Comparison of ENCODE assay signal across 8 cellular contexts in genomic region chr12:25155031-25155576, GRCh38. TPM values are rescaled to one million over a fixed set of nuclear protein-coding genes. Genes with fewer than 3 reads are reported as not detected.
DNase-seq lines count a peak whose midpoint lies in the region; ATAC-seq, FAIRE-seq and TF ChIP-seq lines count a peak whose summit lies in the region.

No MANE protein-coding gene starts in this region.

- WGBS in A549 (ENCODE audit: missing lambda C conversion rate) = 69% methylated on average over 2 of the region's 2 CpGs

- no peaks in the 10 kb centered on the region for H3K9me3 ChIP-seq in A549

- no peaks in the 10 kb centered on the region for H3K4me1 Mint-ChIP-seq in central memory CD8-positive, alpha-beta T cell

- H3K4me3 Mint-ChIP-seq in central memory CD8-positive, alpha-beta T cell = no peak overlapping the region

- no peak overlapping the region for H3K4me3 ChIP-seq in A549

- TF ChIP-seq POLR2A in A549 (IDR thresholded peaks at IDR 0.05; ENCODE audit: low read length) = no peak

- FAIRE-seq in A549 (lab: Jason Lieb, UNC) = peak; percentile 80
- peak; percentile 84 for FAIRE-seq in G401.6 (lab: Jason Lieb, UNC)

- no peak for TF ChIP-seq EP300 in A549 (IDR thresholded peaks at IDR 0.05)

- no peaks in the 10 kb centered on the region for H3K36me3 Mint-ChIP-seq in central memory CD8-positive, alpha-beta T cell (ENCODE audit: insufficient read depth)

- peak; percentile 34 to 36 for DNase-seq in A549 (ENCODE audit: low read depth in 1 of 2, low spot score in 1 of 2)
- peak; percentile 21 for DNase-seq in NCI-H345 (lab: John Stamatoyannopoulos, UW)
- DNase-seq in central memory CD8-positive, alpha-beta T cell (ENCODE audit: low spot score in 2 of 2) = no peak
- peak; percentile 30 for DNase-seq in myocyte (ENCODE audit: low read depth)
- no peak for DNase-seq in anterior cingulate cortex (lab: John Stamatoyannopoulos, UW)

- no peaks in the 10 kb centered on the region for H3K27me3 Mint-ChIP-seq in central memory CD8-positive, alpha-beta T cell

- H3K4me2 ChIP-seq in A549 = peak overlapping the region; percentile 23

- TF ChIP-seq CTCF in A549 (IDR thresholded peaks at IDR 0.05) = peak; percentile 59

- H3K4me1 ChIP-seq in A549 = peaks cover 3% of the 10 kb centered on the region; the same call in 2 of the 3 replicates

- no peaks in the 10 kb centered on the region for H3K9me3 Mint-ChIP-seq in central memory CD8-positive, alpha-beta T cell

- no peak overlapping the region for H3K27ac ChIP-seq in A549

- POLR2A ChIA-PET in A549 (lab: Yijun Ruan, JAX) = interaction anchor here (1.0 kb wide), 1 partner anchor 233 kb away, joined by 3 read pairs; no protein-coding TSS in a partner anchor

- peak; percentile 46 to 58; a peak in 4 of 5 replicates for TF ChIP-seq RAD21 in A549 (conservative IDR thresholded peaks at IDR 0.05 in 1 of 2, IDR thresholded peaks at IDR 0.05 in 1 of 2)

- CTCF ChIA-PET in A549 (lab: Yijun Ruan, JAX) = interaction anchor here (0.5 to 3.4 kb wide), 23 partner anchors 9 to 1662 kb away, joined by 3 to 20 read pairs (median 4); no protein-coding TSS in a partner anchor

- H3K27ac Mint-ChIP-seq in central memory CD8-positive, alpha-beta T cell (ENCODE audit: low read depth) = peak overlapping the region; percentile 46

- ATAC-seq in A549 = no peak
- peak; percentile 41 for ATAC-seq in HG02610 (IDR thresholded peaks at IDR 0.05; ENCODE audit: unreplicated experiment)
- no peak for ATAC-seq in central memory CD8-positive, alpha-beta T cell (replicated peaks; ENCODE audit: extremely low read depth, poor library complexity, severe bottlenecking)
- no peak for ATAC-seq in GM18519 (IDR thresholded peaks at IDR 0.05; ENCODE audit: low FRiP score, unreplicated experiment)

TF ChIP-seq in A549, 52 proteins besides CTCF, POLR2A, EP300 and RAD21:
- TF ChIP-seq SMC3 (IDR thresholded peaks at IDR 0.05) = peak; percentile 56
- no peak for TF ChIP-seq HOXB13 (CRISPR knock-in tag; IDR thresholded peaks at IDR 0.05; ENCODE audit: low read depth)

RNA-seq across cellular contexts. Expression of gene DNAI7, which starts 39.9 kb away (rescaled TPM):
- polyA plus RNA-seq in A549 (2011; rRNA removed) (0.40 and 0.43 TPM in 2 replicates), A549 (2017; fragmentation: RNase III; extraction: RNeasy Plus Mini Kit Qiagen cat#74134 plus additional on column Dnase treatment) (0.29 to 0.66 TPM (median 0.36 TPM) in 3 replicates)
- polyA plus RNA-seq in A549 (2012; cell fraction: cytosol; rRNA removed) = 0.04 and 0.11 TPM in 2 replicates
- 0.01 TPM in 1 of 2 replicates, not detected in the other for polyA plus RNA-seq in A549 (2012; cell fraction: nucleus; rRNA removed)
- polyA minus RNA-seq in A549 (2011; rRNA and poly(A)+ RNA removed) = 0.29 and 0.50 TPM in 2 replicates
- total RNA-seq in myocyte = 0.19 TPM in 1 of 2 replicates, not detected in the other
- polyA plus RNA-seq in myocyte (2012) = 0.20 TPM

RNA-seq across cellular contexts. Expression of gene ETFRF1, which starts 39.9 kb away (rescaled TPM):
- polyA plus RNA-seq in A549 (2011; rRNA removed) = 19.3 and 23.6 TPM in 2 replicates
- 4.3 and 4.9 TPM in 2 replicates for polyA plus RNA-seq in A549 (2012; cell fraction: cytosol; rRNA removed)
- polyA plus RNA-seq in A549 (2012; cell fraction: nucleus; rRNA removed) = 1.2 and 2.4 TPM in 2 replicates
- polyA plus RNA-seq in A549 (2017; fragmentation: RNase III; extraction: RNeasy Plus Mini Kit Qiagen cat#74134 plus additional on column Dnase treatment) = 11.5 to 13.3 TPM (median 12.3 TPM) in 3 replicates
- 4.6 and 6.1 TPM in 2 replicates for polyA minus RNA-seq in A549 (2011; rRNA and poly(A)+ RNA removed)
- total RNA-seq in myocyte = 62.6 and 70.6 TPM in 2 replicates
- 19.6 TPM for polyA plus RNA-seq in myocyte (2012)

Comparison
In these comparisons a context has a peak if more than half of its experiments do, and no peak if none do; other contexts are left out.
1. DNase-seq: peak in A549 (2 of 2), NCI-H345 (single experiment) and myocyte (single experiment); none in central memory CD8-positive, alpha-beta T cell (0 of 2) and anterior cingulate cortex (0 of 58).